13 cellular contexts compared by ENCODE assay signal in the genomic region with DNA sequence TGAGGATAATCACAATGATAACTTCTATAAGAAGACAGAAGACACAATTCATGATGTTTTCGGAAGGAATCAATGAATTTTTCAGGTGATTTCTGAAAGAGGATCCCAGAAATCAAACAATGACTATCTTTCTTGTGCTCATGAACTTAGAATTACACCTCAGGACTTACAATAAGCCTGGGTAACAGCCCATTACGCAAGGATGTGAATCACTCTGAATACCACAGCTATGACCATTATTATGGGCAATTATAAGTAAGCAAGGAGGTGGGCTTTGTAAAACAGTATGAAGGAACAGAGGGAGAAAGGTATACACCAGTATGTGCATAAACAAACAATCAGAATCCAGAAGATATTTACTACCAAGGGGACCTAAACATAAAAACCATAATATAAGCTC. TPM values are rescaled to one million over a fixed set of nuclear protein-coding genes. Genes with fewer than 3 reads are reported as not detected.
A peak's percentile ranks its signal among the peaks of the same experiment; 100 is the strongest.
DNase-seq lines count a peak whose midpoint lies in the region; ATAC-seq, FAIRE-seq and TF ChIP-seq lines count a peak whose summit lies in the region.
"Had no signal": no experiment of that assay in that cellular context is flagged by ENCODE, and none has a peak within 500 bp of the region (broad histone marks: within the 10 kb centered on the region; RNA-seq: fewer than 3 reads in every experiment).

No MANE protein-coding gene starts in this region.

- no peak overlapping the region for H3K4me2 ChIP-seq in HepG2 (ENCODE audit: low read depth, low read length)

- H3K27ac ChIP-seq in brain microvascular endothelial cell (peak overlapping the region; percentile 21), HepG2 (ENCODE audit: extremely low read length, insufficient read depth, low read length) (no peak overlapping the region)

- H3K4me1 ChIP-seq in HepG2 (ENCODE audit: insufficient read depth, low read length), result peaks cover 56% of the 10 kb centered on the region

- BruUV-seq in HepG2 (replicated peaks; lab: Mats Ljungman, UMichigan), result no TSS peak

- H4K20me1 ChIP-seq in HepG2 (ENCODE audit: insufficient read depth, low read length), result no peaks in the 10 kb centered on the region

- H3K4me3 ChIP-seq in brain microvascular endothelial cell (ENCODE audit: low read depth, low read length) (no peak overlapping the region), HepG2 (replicated peaks in 1 of 3; ENCODE audit: insufficient read depth in 1 of 3, low read depth in 2 of 3, low read length in 3 of 3) (no peak overlapping the region)
- H3K4me3 ChIP-seq: HAP-1 had no signal

- in situ Hi-C loops in brain microvascular endothelial cell (cut with HindIII; ENCODE audit: low pct_ligation_motif_present, low sequenced_read_pairs), result no loop called here
- in situ Hi-C loops in HepG2 (cut with HindIII; ENCODE audit: extremely low pct_ligation_motif_present, low pct_unique_long_range_greater_than_20kb), result no loop called here

- H3K36me3 ChIP-seq in brain microvascular endothelial cell (replicated peaks), result no peaks in the 10 kb centered on the region
- no peaks in the 10 kb centered on the region for H3K36me3 ChIP-seq in HepG2 (replicated peaks in 1 of 2; ENCODE audit: control insufficient read depth in 1 of 2, insufficient read depth in 2 of 2, low read length in 2 of 2)
- H3K36me3 ChIP-seq: HAP-1 had no signal

- no peaks in the 10 kb centered on the region for H3K36me3 Mint-ChIP-seq in natural killer cell treated with Interleukin-12 subunit alpha and Interleukin-12 subunit beta and Interleukin-15 and Interleukin-18, amount 100 ng/mL, for 72 hours
- H3K36me3 Mint-ChIP-seq: activated naive CD8-positive, alpha-beta T cell treated with anti-CD3 and anti-CD28 coated beads, Interleukin-2, amount 10 ng/mL, durations not matched to agents 7 days and 5 days had no signal

- no peak overlapping the region for H3K4me3 Mint-ChIP-seq in natural killer cell treated with Interleukin-12 subunit alpha and Interleukin-12 subunit beta and Interleukin-15 and Interleukin-18, amount 100 ng/mL, for 72 hours
- H3K4me3 Mint-ChIP-seq: activated naive CD8-positive, alpha-beta T cell treated with anti-CD3 and anti-CD28 coated beads, Interleukin-2, amount 10 ng/mL, durations not matched to agents 7 days and 5 days had no signal

- H3K9ac ChIP-seq in HepG2 (ENCODE audit: insufficient read depth, low read depth, low read length), result no peak overlapping the region

- H3K9me3 Mint-ChIP-seq in natural killer cell treated with Interleukin-12 subunit alpha and Interleukin-12 subunit beta and Interleukin-15 and Interleukin-18, amount 100 ng/mL, for 72 hours, result no peaks in the 10 kb centered on the region
- H3K9me3 Mint-ChIP-seq: activated naive CD8-positive, alpha-beta T cell treated with anti-CD3 and anti-CD28 coated beads, Interleukin-2, amount 10 ng/mL, durations not matched to agents 7 days and 5 days had no signal

- POLR2A ChIA-PET in HepG2 (lab: Yijun Ruan, JAX), result interaction anchor here (2.4 kb wide), 1 partner anchor 22 kb away, joined by 14 read pairs; a partner anchor contains a TSS

- TF ChIP-seq POLR2A in HepG2 (IDR thresholded peaks at IDR 0.05; ENCODE audit: insufficient read depth in 1 of 2, low read depth in 2 of 2, low read length in 2 of 2), result no peak

- H3K9me3 ChIP-seq in HepG2 (ENCODE audit: low read length), result no peaks in the 10 kb centered on the region
- H3K9me3 ChIP-seq: HAP-1 had no signal

- TF ChIP-seq EP300 in HepG2 (IDR thresholded peaks at IDR 0.05; ENCODE audit: low read depth in 2 of 2, low read length in 2 of 2), result no peak
- no peak for TF ChIP-seq EP300 in HepG2 (CRISPR knock-in tag; IDR thresholded peaks at IDR 0.05; ENCODE audit: borderline replicate concordance)

- peaks cover 0 to 3% of the 10 kb centered on the region in 2 donors for H3K27me3 Mint-ChIP-seq in natural killer cell treated with Interleukin-12 subunit alpha and Interleukin-12 subunit beta and Interleukin-15 and Interleukin-18, amount 100 ng/mL, for 72 hours
- H3K27me3 Mint-ChIP-seq: activated naive CD8-positive, alpha-beta T cell treated with anti-CD3 and anti-CD28 coated beads, Interleukin-2, amount 10 ng/mL, durations not matched to agents 7 days and 5 days had no signal

- peak; percentile 47 for DNase-seq in AG09319 (ENCODE audit: extremely low read depth, low read depth)
- peak; percentile 90 for DNase-seq in M059J (ENCODE audit: low read depth)
- peak; percentile 90 for DNase-seq in brain microvascular endothelial cell
- peak; percentile 69 for DNase-seq in HepG2 (ENCODE audit: low spot score)
- DNase-seq in pons (ENCODE audit: low spot score), result no peak
- no peak for DNase-seq in natural killer cell treated with Interleukin-12 subunit alpha and Interleukin-12 subunit beta and Interleukin-15 and Interleukin-18, amount 100 ng/mL, for 72 hours (ENCODE audit: low spot score)
- DNase-seq: activated naive CD8-positive, alpha-beta T cell treated with anti-CD3 and anti-CD28 coated beads, Interleukin-2, amount 10 ng/mL, durations not matched to agents 7 days and 5 days; NCI-H526 treated with DMSO at 0.1 percent for 48 hours; posterior cingulate gyrus had no signal

- no peaks in the 10 kb centered on the region for H3K79me2 ChIP-seq in HepG2 (ENCODE audit: insufficient read depth, low read length)

- WGBS in HepG2 (ENCODE audit: low lambda C conversion rate), result 0% methylated on average over 2 of the region's 2 CpGs

- peaks cover 0 to 3% of the 10 kb centered on the region in 2 donors for H3K4me1 Mint-ChIP-seq in natural killer cell treated with Interleukin-12 subunit alpha and Interleukin-12 subunit beta and Interleukin-15 and Interleukin-18, amount 100 ng/mL, for 72 hours (ENCODE audit: low read depth in 2 of 2)
- H3K4me1 Mint-ChIP-seq: activated naive CD8-positive, alpha-beta T cell treated with anti-CD3 and anti-CD28 coated beads, Interleukin-2, amount 10 ng/mL, durations not matched to agents 7 days and 5 days had no signal

- FAIRE-seq in HepG2 (lab: Jason Lieb, UNC), result no peak
- FAIRE-seq: D721Med had no signal

- TF ChIP-seq CTCF in AG09319 (IDR thresholded peaks at IDR 0.05; ENCODE audit: low read depth, low read length) (no peak), brain microvascular endothelial cell (IDR thresholded peaks at IDR 0.05; ENCODE audit: low read depth, low read length, missing control alignments) (no peak), HepG2 (CRISPR knock-in tag; IDR thresholded peaks at IDR 0.05) (no peak)

- intact Hi-C loops in HepG2 (cut with micrococcal nuclease; ENCODE audit: unreplicated experiment), result no loop called here

- ATAC-seq in HepG2 (no peak), HG03460 (IDR thresholded peaks at IDR 0.05; ENCODE audit: unreplicated experiment) (no peak), GM21529 (IDR thresholded peaks at IDR 0.05; ENCODE audit: unreplicated experiment) (no peak)
- ATAC-seq in natural killer cell treated with Interleukin-12 subunit alpha and Interleukin-12 subunit beta and Interleukin-15 and Interleukin-18, amount 100 ng/mL, for 72 hours, result no peak

- H3K27me3 ChIP-seq in brain microvascular endothelial cell (replicated peaks) (no peaks in the 10 kb centered on the region), HepG2 (ENCODE audit: control insufficient read depth in 1 of 2, insufficient read depth in 2 of 2, low read length in 2 of 2) (no peaks in the 10 kb centered on the region)

- CTCF ChIA-PET in HepG2 (lab: Yijun Ruan, JAX; ENCODE audit: low intra/inter-chr PET ratio, low total read pairs), result no interaction called here

- no peak overlapping the region for H2AFZ ChIP-seq in HepG2 (ENCODE audit: low read length)

- no peak for TF ChIP-seq RAD21 in HepG2 (CRISPR knock-in tag; IDR thresholded peaks at IDR 0.05)

- no peak overlapping the region for H3K27ac Mint-ChIP-seq in natural killer cell treated with Interleukin-12 subunit alpha and Interleukin-12 subunit beta and Interleukin-15 and Interleukin-18, amount 100 ng/mL, for 72 hours
- H3K27ac Mint-ChIP-seq: activated naive CD8-positive, alpha-beta T cell treated with anti-CD3 and anti-CD28 coated beads, Interleukin-2, amount 10 ng/mL, durations not matched to agents 7 days and 5 days had no signal

TF ChIP-seq in HepG2, 621 proteins besides CTCF, POLR2A, EP300 and RAD21 (continues in another document):
- TF ChIP-seq CEBPG (CRISPR knock-in tag; IDR thresholded peaks at IDR 0.05) (peak; percentile 64), EEA1 (CRISPR knock-in tag; IDR thresholded peaks at IDR 0.05; ENCODE audit: borderline replicate concordance) (no peak)
- TF ChIP-seq, protein P1, sequence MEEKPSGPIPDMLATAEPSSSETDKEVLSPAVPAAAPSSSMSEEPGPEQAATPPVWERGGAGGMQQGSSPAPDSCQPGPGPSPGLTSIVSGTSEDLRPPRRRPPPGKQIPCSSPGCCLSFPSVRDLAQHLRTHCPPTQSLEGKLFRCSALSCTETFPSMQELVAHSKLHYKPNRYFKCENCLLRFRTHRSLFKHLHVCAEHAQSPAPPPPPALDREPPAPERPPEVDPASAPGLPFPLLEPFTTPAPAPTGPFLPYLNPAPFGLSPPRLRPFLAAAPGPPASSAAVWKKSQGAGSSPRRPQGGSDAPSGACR (CRISPR knock-in tag; IDR thresholded peaks at IDR 0.05), result no peak

RNA-seq across cellular contexts. Expression of a gene that starts 21.5 kb away (rescaled TPM):
- total RNA-seq in M059J (2014; rRNA removed; shearing (Covaris generic)), result 233 and 257 TPM in 2 replicates
- total RNA-seq in HepG2 (2016; rRNA removed; fragmentation: Illumina TruSeq; extraction: Trizol), result 171 and 233 TPM in 2 replicates
- total RNA-seq in HepG2 (2016; cell fraction: cytosol; rRNA removed; fragmentation: Illumina TruSeq; extraction: Trizol; ENCODE audit: low read depth), result 21.6 and 28.6 TPM in 2 replicates
- 162 and 226 TPM in 2 replicates for total RNA-seq in HepG2 (2016; cell fraction: insoluble cytoplasmic fraction; rRNA removed; fragmentation: Illumina TruSeq; extraction: Trizol)
- total RNA-seq in HepG2 (2016; cell fraction: membrane; rRNA removed; fragmentation: Illumina TruSeq; extraction: Trizol), result 47.0 and 51.3 TPM in 2 replicates
- total RNA-seq in HepG2 (2016; cell fraction: nucleus; rRNA removed; fragmentation: Illumina TruSeq; extraction: Trizol), result 47.7 and 59.2 TPM in 2 replicates
- polyA plus RNA-seq in HepG2 (2011; rRNA removed), result 58.8 and 82.4 TPM in 2 replicates
- 55.3 and 74.3 TPM in 2 replicates for polyA plus RNA-seq in HepG2 (2011; cell fraction: cytosol; rRNA removed)
- 25.5 and 29.5 TPM in 2 replicates for polyA plus RNA-seq in HepG2 (2011; cell fraction: nucleus; rRNA removed)
- polyA plus RNA-seq in HepG2 (2012), result 83.8 and 93.7 TPM in 2 replicates
- polyA plus RNA-seq in HepG2 (2016; cell fraction: cytosol; fragmentation: Illumina TruSeq; extraction: Trizol; ENCODE audit: low read depth), result 12.3 and 12.6 TPM in 2 replicates
- 264 and 283 TPM in 2 replicates for polyA plus RNA-seq in HepG2 (2016; cell fraction: insoluble cytoplasmic fraction; fragmentation: Illumina TruSeq; extraction: Trizol; ENCODE audit: low read depth)
- 21.0 and 27.2 TPM in 2 replicates for polyA plus RNA-seq in HepG2 (2016; cell fraction: membrane; fragmentation: Illumina TruSeq; extraction: Trizol; ENCODE audit: low read depth)
- 87.6 and 93.0 TPM in 2 replicates for polyA plus RNA-seq in HepG2 (2016; cell fraction: nucleus; fragmentation: Illumina TruSeq; extraction: Trizol; ENCODE audit: insufficient read depth, low read depth)
- 21.1 and 47.5 TPM in 2 replicates for polyA minus RNA-seq in HepG2 (2011; rRNA and poly(A)+ RNA removed; ENCODE audit: low replicate concordance)
- 77.8 and 82.7 TPM in 2 replicates for polyA minus RNA-seq in HepG2 (2011; cell fraction: cytosol; rRNA and poly(A)+ RNA removed)
- 39.3 and 42.2 TPM in 2 replicates for polyA minus RNA-seq in HepG2 (2011; cell fraction: nucleus; rRNA and poly(A)+ RNA removed)
- total RNA-seq in natural killer cell treated with Interleukin-12 subunit alpha and Interleukin-12 subunit beta and Interleukin-15 and Interleukin-18, amount 100 ng/mL, for 72 hours, result 100 to 1,000 TPM; 126 to 185 TPM

Comparison
In these comparisons a context has a peak if more than half of its experiments do, and no peak if none do; other contexts are left out.
1. DNase-seq: peak in AG09319 (single experiment), M059J (single experiment), brain microvascular endothelial cell (single experiment) and HepG2 (single experiment); none in pons (single experiment) and natural killer cell treated with Interleukin-12 subunit alpha and Interleukin-12 subunit beta and Interleukin-15 and Interleukin-18, amount 100 ng/mL, for 72 hours (single experiment).